14 cellular contexts compared by ENCODE assay signal in genomic region chrX:110097920-110098319, GRCh38.
"Had no signal": no experiment of that assay in that cellular context is flagged by ENCODE, and none has a peak within 500 bp of the region (broad histone marks: within the 10 kb centered on the region; RNA-seq: fewer than 3 reads in every experiment).

No MANE protein-coding gene starts in this region.

- DNase-seq: activated CD4-positive, alpha-beta T cell treated with anti-CD3 and anti-CD28 coated beads, Interleukin-2, amount 50 U/mL, for 4 hours; activated effector memory CD4-positive, alpha-beta T cell treated with anti-CD3 and anti-CD28 coated beads, Interleukin-2, amount 50 U/mL, for 16 hours; activated T-cell treated with anti-CD3 and anti-CD28 coated beads, Interleukin-2, amount 50 U/mL, for 72 hours; foreskin melanocyte; hypothalamus; mammary epithelial cell; occipital lobe; posterior cingulate gyrus; stimulated activated CD4-positive, alpha-beta T cell treated with anti-CD3 and anti-CD28 coated beads, Interleukin-2, amount 100 ng/mL, for 24 hours; stimulated activated naive CD4-positive, alpha-beta T cell treated with Interleukin-2 at 50 U/mL for 16 hours; tibial artery; WERI-Rb-1 had no signal

- H3K27me3 ChIP-seq: ascending aorta, tibial artery had no signal

- H3K9me3 ChIP-seq: tibial artery had no signal

- H3K4me1 ChIP-seq: ascending aorta, tibial artery had no signal

- H3K27ac ChIP-seq: ascending aorta, coronary artery, tibial artery, WERI-Rb-1 had no signal

- ATAC-seq: activated T-cell treated with anti-CD3 and anti-CD28 coated beads, Interleukin-2, amount 50 U/mL, for 72 hours had no signal

- H3K36me3 ChIP-seq: ascending aorta, tibial artery, WERI-Rb-1 had no signal

- H3K4me3 ChIP-seq: ascending aorta, coronary artery, tibial artery had no signal
